ENCODE assay signal across 1 cellular context in the genomic region with DNA sequence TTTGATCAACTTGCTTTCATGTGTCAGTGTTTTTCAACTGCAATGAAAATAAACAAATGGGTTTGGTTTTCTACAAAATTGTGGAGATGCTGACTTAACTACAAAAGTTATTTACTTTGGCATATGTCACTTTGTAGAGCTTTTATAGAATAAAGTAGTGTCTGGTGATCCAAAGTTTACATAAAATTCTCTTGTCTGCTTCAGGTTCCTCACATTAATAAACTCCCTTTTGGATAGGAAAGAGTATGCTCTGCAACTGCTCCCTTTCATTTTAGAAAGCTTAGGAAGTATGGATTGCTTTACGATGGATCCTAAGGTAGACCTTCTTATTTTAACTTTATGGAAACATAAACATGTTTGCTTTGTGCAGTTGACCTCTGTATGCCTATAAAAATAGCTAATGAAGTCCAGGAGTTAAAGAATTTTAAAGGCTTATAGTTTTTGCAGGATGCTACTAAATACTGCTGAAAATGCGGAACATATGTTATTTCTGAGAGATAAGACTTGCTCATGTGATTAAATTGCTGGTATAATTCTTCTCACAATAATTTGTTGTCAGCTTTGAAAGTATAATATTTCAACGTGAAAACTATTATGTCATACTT.
TF ChIP-seq lines count a peak whose summit lies in the region.

No MANE protein-coding gene starts in this region.

TF ChIP-seq in GM23338, 12 proteins besides CTCF, POLR2A, EP300 and RAD21 (continued from another document):
- TF ChIP-seq ZNF462 (CRISPR knock-in tag; IDR thresholded peaks at IDR 0.05) (no peak), NANOG (IDR thresholded peaks at IDR 0.05; ENCODE audit: borderline replicate concordance) (no peak), STAT1 (IDR thresholded peaks at IDR 0.05; ENCODE audit: unreplicated experiment) (no peak)
